In genomic region chr6:121826156-121826810, GRCh38 we compare ENCODE assay signal across 1 cellular context.
TF ChIP-seq lines count a peak whose summit lies in the region.

No MANE protein-coding gene starts in this region.

TF ChIP-seq in GM23338, 12 proteins besides CTCF, POLR2A, EP300 and RAD21 (continued from another document):
- TF ChIP-seq, protein P1, sequence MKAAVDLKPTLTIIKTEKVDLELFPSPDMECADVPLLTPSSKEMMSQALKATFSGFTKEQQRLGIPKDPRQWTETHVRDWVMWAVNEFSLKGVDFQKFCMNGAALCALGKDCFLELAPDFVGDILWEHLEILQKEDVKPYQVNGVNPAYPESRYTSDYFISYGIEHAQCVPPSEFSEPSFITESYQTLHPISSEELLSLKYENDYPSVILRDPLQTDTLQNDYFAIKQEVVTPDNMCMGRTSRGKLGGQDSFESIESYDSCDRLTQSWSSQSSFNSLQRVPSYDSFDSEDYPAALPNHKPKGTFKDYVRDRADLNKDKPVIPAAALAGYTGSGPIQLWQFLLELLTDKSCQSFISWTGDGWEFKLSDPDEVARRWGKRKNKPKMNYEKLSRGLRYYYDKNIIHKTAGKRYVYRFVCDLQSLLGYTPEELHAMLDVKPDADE (IDR thresholded peaks at IDR 0.05) = no peak
- TF ChIP-seq, protein P2, sequence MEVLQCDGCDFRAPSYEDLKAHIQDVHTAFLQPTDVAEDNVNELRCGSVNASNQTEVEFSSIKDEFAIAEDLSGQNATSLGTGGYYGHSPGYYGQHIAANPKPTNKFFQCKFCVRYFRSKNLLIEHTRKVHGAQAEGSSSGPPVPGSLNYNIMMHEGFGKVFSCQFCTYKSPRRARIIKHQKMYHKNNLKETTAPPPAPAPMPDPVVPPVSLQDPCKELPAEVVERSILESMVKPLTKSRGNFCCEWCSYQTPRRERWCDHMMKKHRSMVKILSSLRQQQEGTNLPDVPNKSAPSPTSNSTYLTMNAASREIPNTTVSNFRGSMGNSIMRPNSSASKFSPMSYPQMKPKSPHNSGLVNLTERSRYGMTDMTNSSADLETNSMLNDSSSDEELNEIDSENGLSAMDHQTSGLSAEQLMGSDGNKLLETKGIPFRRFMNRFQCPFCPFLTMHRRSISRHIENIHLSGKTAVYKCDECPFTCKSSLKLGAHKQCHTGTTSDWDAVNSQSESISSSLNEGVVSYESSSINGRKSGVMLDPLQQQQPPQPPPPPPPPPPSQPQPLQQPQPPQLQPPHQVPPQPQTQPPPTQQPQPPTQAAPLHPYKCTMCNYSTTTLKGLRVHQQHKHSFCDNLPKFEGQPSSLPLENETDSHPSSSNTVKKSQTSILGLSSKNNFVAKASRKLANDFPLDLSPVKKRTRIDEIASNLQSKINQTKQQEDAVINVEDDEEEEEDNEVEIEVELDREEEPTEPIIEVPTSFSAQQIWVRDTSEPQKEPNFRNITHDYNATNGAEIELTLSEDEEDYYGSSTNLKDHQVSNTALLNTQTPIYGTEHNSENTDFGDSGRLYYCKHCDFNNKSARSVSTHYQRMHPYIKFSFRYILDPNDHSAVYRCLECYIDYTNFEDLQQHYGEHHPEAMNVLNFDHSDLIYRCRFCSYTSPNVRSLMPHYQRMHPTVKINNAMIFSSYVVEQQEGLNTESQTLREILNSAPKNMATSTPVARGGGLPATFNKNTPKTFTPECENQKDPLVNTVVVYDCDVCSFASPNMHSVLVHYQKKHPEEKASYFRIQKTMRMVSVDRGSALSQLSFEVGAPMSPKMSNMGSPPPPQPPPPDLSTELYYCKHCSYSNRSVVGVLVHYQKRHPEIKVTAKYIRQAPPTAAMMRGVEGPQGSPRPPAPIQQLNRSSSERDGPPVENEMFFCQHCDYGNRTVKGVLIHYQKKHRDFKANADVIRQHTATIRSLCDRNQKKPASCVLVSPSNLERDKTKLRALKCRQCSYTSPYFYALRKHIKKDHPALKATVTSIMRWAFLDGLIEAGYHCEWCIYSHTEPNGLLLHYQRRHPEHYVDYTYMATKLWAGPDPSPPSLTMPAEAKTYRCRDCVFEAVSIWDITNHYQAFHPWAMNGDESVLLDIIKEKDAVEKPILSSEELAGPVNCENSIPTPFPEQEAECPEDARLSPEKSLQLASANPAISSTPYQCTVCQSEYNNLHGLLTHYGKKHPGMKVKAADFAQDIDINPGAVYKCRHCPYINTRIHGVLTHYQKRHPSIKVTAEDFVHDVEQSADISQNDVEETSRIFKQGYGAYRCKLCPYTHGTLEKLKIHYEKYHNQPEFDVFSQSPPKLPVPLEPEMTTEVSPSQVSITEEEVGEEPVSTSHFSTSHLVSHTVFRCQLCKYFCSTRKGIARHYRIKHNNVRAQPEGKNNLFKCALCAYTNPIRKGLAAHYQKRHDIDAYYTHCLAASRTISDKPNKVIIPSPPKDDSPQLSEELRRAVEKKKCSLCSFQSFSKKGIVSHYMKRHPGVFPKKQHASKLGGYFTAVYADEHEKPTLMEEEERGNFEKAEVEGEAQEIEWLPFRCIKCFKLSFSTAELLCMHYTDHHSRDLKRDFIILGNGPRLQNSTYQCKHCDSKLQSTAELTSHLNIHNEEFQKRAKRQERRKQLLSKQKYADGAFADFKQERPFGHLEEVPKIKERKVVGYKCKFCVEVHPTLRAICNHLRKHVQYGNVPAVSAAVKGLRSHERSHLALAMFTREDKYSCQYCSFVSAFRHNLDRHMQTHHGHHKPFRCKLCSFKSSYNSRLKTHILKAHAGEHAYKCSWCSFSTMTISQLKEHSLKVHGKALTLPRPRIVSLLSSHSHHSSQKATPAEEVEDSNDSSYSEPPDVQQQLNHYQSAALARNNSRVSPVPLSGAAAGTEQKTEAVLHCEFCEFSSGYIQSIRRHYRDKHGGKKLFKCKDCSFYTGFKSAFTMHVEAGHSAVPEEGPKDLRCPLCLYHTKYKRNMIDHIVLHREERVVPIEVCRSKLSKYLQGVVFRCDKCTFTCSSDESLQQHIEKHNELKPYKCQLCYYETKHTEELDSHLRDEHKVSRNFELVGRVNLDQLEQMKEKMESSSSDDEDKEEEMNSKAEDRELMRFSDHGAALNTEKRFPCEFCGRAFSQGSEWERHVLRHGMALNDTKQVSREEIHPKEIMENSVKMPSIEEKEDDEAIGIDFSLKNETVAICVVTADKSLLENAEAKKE (CRISPR knock-in tag; IDR thresholded peaks at IDR 0.05) = no peak
- TF ChIP-seq POLR2AphosphoS5 (IDR thresholded peaks at IDR 0.05; ENCODE audit: low read depth) = no peak
- TF ChIP-seq CREB1 (CRISPR knock-in tag; IDR thresholded peaks at IDR 0.05; ENCODE audit: low read depth) = no peak
- TF ChIP-seq STAT1 (IDR thresholded peaks at IDR 0.05; ENCODE audit: unreplicated experiment) = no peak
- no peak for TF ChIP-seq JUNB (IDR thresholded peaks at IDR 0.05; ENCODE audit: unreplicated experiment)
- TF ChIP-seq NANOG (IDR thresholded peaks at IDR 0.05; ENCODE audit: borderline replicate concordance) = no peak
